In the genomic region with DNA sequence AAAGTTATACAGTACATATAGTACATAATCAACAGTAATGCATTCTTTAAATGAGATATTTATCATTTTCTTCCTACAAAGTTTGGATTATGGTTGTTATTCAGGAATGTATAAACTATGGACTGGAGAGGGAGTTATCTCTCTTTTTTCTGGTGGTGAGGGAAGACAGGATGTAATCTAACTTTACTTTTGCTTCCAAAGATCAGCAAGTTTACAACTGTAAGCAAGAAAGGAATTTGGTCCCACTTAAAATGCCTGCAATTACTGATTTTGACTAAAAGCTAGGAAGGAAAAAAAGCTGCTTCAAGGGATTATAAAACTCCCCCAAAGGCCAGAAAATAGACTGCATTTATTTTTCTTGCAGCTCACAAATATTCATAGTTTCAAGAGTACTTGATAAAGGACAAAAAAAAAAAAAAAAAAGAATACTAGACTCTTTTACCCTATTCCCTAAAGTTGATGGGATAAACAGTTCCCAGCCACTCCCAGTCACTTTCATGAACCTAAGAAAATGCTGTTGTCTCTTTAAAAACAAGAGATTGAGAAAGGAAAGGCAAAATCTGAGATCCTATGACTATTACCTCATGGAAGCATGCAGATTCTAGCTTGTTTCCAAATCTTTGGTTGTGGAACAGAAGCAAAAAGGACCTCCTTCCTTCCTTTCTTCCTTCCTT, we compare ENCODE assay signal across 1 cellular context.
TF ChIP-seq lines count a peak whose summit lies in the region.

No MANE protein-coding gene starts in this region.

TF ChIP-seq in HepG2, 621 proteins besides CTCF, POLR2A, EP300 and RAD21 (continued from another document):
- TF ChIP-seq, protein P1, sequence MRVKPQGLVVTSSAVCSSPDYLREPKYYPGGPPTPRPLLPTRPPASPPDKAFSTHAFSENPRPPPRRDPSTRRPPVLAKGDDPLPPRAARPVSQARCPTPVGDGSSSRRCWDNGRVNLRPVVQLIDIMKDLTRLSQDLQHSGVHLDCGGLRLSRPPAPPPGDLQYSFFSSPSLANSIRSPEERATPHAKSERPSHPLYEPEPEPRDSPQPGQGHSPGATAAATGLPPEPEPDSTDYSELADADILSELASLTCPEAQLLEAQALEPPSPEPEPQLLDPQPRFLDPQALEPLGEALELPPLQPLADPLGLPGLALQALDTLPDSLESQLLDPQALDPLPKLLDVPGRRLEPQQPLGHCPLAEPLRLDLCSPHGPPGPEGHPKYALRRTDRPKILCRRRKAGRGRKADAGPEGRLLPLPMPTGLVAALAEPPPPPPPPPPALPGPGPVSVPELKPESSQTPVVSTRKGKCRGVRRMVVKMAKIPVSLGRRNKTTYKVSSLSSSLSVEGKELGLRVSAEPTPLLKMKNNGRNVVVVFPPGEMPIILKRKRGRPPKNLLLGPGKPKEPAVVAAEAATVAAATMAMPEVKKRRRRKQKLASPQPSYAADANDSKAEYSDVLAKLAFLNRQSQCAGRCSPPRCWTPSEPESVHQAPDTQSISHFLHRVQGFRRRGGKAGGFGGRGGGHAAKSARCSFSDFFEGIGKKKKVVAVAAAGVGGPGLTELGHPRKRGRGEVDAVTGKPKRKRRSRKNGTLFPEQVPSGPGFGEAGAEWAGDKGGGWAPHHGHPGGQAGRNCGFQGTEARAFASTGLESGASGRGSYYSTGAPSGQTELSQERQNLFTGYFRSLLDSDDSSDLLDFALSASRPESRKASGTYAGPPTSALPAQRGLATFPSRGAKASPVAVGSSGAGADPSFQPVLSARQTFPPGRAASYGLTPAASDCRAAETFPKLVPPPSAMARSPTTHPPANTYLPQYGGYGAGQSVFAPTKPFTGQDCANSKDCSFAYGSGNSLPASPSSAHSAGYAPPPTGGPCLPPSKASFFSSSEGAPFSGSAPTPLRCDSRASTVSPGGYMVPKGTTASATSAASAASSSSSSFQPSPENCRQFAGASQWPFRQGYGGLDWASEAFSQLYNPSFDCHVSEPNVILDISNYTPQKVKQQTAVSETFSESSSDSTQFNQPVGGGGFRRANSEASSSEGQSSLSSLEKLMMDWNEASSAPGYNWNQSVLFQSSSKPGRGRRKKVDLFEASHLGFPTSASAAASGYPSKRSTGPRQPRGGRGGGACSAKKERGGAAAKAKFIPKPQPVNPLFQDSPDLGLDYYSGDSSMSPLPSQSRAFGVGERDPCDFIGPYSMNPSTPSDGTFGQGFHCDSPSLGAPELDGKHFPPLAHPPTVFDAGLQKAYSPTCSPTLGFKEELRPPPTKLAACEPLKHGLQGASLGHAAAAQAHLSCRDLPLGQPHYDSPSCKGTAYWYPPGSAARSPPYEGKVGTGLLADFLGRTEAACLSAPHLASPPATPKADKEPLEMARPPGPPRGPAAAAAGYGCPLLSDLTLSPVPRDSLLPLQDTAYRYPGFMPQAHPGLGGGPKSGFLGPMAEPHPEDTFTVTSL (CRISPR knock-in tag; IDR thresholded peaks at IDR 0.05; ENCODE audit: borderline replicate concordance): peak; percentile 26; the same call in 1 of the 2 replicates
- TF ChIP-seq HNF4A (CRISPR knock-in tag; IDR thresholded peaks at IDR 0.05) (0 out of 2 replicates have a peak, but pooled peaks have one; percentile 23), CREM (IDR thresholded peaks at IDR 0.05) (0 out of 2 replicates have a peak, but pooled peaks have one; percentile 14), CREM (CRISPR knock-in tag; IDR thresholded peaks at IDR 0.05) (no peak), STAG1 (CRISPR knock-in tag; IDR thresholded peaks at IDR 0.05) (peak; percentile 29), MIXL1 (CRISPR knock-in tag; IDR thresholded peaks at IDR 0.05) (peak; percentile 35; the same call in 1 of the 2 replicates), FOXA3 (CRISPR knock-in tag; IDR thresholded peaks at IDR 0.05) (peak; percentile 56), ZNF883 (CRISPR knock-in tag; IDR thresholded peaks at IDR 0.05; ENCODE audit: not compliant biosample characterization) (no peak), SRSF1 (optimal IDR thresholded peaks at IDR 0.05; ENCODE audit: low read depth, low read length) (no peak), ZNF780A (CRISPR knock-in tag; IDR thresholded peaks at IDR 0.05) (no peak), PAWR (CRISPR knock-in tag; IDR thresholded peaks at IDR 0.05; ENCODE audit: borderline replicate concordance) (no peak)
- TF ChIP-seq, protein P2, sequence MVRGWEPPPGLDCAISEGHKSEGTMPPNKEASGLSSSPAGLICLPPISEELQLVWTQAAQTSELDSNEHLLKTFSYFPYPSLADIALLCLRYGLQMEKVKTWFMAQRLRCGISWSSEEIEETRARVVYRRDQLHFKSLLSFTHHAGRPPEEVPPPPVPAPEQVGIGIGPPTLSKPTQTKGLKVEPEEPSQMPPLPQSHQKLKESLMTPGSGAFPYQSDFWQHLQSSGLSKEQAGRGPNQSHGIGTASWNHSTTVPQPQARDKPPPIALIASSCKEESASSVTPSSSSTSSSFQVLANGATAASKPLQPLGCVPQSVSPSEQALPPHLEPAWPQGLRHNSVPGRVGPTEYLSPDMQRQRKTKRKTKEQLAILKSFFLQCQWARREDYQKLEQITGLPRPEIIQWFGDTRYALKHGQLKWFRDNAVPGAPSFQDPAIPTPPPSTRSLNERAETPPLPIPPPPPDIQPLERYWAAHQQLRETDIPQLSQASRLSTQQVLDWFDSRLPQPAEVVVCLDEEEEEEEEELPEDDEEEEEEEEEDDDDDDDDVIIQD (CRISPR knock-in tag; IDR thresholded peaks at IDR 0.05; ENCODE audit: low read depth): peak; percentile 27; the same call in 1 of the 2 replicates
- TF ChIP-seq, protein P3, sequence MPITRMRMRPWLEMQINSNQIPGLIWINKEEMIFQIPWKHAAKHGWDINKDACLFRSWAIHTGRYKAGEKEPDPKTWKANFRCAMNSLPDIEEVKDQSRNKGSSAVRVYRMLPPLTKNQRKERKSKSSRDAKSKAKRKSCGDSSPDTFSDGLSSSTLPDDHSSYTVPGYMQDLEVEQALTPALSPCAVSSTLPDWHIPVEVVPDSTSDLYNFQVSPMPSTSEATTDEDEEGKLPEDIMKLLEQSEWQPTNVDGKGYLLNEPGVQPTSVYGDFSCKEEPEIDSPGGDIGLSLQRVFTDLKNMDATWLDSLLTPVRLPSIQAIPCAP (CRISPR knock-in tag; IDR thresholded peaks at IDR 0.05; ENCODE audit: low read depth): no peak
